In the genomic region with DNA sequence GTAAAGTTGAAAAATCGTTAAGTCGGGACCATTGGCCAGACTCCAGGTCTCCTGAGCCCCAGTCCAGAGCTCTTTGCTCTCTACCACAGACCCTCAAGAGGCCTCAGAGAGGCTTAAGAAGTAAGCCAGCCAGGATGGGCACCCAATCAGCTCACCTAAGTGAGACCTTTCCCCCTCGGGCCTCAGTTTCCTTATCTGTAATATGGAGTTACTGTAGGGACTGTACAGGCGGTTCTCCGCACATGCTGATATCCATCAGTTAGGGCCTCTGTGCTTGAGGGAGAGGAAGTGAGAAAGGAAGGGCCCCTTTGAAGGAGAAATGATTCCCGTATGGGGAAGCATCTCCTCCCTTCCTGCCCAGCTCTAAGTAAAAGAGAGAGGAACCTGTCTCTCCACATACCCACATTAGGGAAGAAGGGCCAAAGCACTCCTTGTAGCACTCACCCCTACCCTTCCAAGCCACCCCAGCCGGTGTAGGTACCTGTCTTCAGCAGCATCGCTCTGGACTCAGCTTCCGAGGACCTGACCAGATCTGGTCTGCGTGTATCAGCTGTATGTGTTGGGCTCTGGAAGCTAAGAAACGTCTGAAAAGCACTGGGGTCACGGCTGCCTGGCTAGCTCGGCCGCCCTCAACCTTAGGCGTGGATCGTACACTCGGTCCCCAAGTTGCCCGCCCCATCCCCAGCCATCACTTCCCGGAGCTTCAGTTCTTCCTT, we compare ENCODE assay signal across 9 cellular contexts. TPM values are rescaled to one million over a fixed set of nuclear protein-coding genes. Genes with fewer than 3 reads are reported as not detected.
A peak's percentile ranks its signal among the peaks of the same experiment; 100 is the strongest.
DNase-seq lines count a peak whose midpoint lies in the region; ATAC-seq and TF ChIP-seq lines count a peak whose summit lies in the region.
"Had no signal": no experiment of that assay in that cellular context is flagged by ENCODE, and none has a peak within 500 bp of the region (broad histone marks: within the 10 kb centered on the region; RNA-seq: fewer than 3 reads in every experiment).

No MANE protein-coding gene starts in this region.

- POLR2A ChIA-PET in CD4-positive, alpha-beta memory T cell (lab: Charles Lee; ENCODE audit: partially characterized antibody) = interaction anchor here (0.8 to 4.3 kb wide), 11 partner anchors 9 to 374 kb away, joined by 3 to 73 read pairs (median 3); partner anchors contain the start of genes NDUFA6, SMDT1 and WBP2NL
- POLR2A ChIA-PET in PC-3 (lab: Charles Lee; ENCODE audit: unreplicated experiment) = interaction anchor here (0.7 kb wide), 1 partner anchor 11 kb away, joined by 4 read pairs; no protein-coding TSS in a partner anchor

- peaks cover 18 to 56% (median 36%) of the 10 kb centered on the region in 4 donors for H3K4me1 Mint-ChIP-seq in CD4-positive, alpha-beta memory T cell
- peaks cover 23 to 30% of the 10 kb centered on the region in 2 donors for H3K4me1 Mint-ChIP-seq in effector memory CD8-positive, alpha-beta T cell (ENCODE audit: low read depth in 2 of 2)

- H3F3A ChIP-seq in PC-3 (ENCODE audit: low read length, unreplicated experiment) = no peaks in the 10 kb centered on the region

- H3K27ac ChIP-seq in CD4-positive, alpha-beta memory T cell (ENCODE audit: low read depth, low read length) = peak overlapping the region; percentile 74
- H3K27ac ChIP-seq in PC-3 (ENCODE audit: low read length) (peak overlapping the region; percentile 19; the same call in 1 of the 2 replicates), mucosa of rectum (ENCODE audit: low read depth in 2 of 2, low read length in 2 of 2) (peak overlapping the region; percentile 91 to 95)

- peaks cover 11% of the 10 kb centered on the region for H3K36me3 ChIP-seq in CD4-positive, alpha-beta memory T cell (ENCODE audit: insufficient read depth, low read length)
- H3K36me3 ChIP-seq in PC-3 (ENCODE audit: low read depth, low read length) (no peaks in the 10 kb centered on the region), mucosa of rectum (ENCODE audit: control insufficient read depth in 2 of 2, insufficient read depth in 2 of 2, low read length in 2 of 2) (peaks cover 21 to 25% of the 10 kb centered on the region in 2 donors)

- peak overlapping the region; percentile 75 for H2AFZ ChIP-seq in PC-3 (ENCODE audit: low read length)

- H3K9me2 ChIP-seq in PC-3 (replicated peaks; ENCODE audit: low read length) = no peaks in the 10 kb centered on the region

- peaks cover 33% of the 10 kb centered on the region for H3K4me1 ChIP-seq in CD4-positive, alpha-beta memory T cell (ENCODE audit: insufficient read depth, low read length)
- H3K4me1 ChIP-seq in PC-3 (ENCODE audit: insufficient read depth, low read length) = peaks cover 14% of the 10 kb centered on the region
- H3K4me1 ChIP-seq in mucosa of rectum (ENCODE audit: control insufficient read depth in 2 of 2, insufficient read depth in 2 of 2, low read length in 2 of 2) = peaks cover 25 to 26% of the 10 kb centered on the region in 2 donors

- DNase-seq in CD4-positive, alpha-beta memory T cell = no peak
- DNase-seq in PC-3 (no peak), AG08395 (ENCODE audit: low spot score) (no peak)
- DNase-seq in effector memory CD8-positive, alpha-beta T cell = no peak
- no peak for DNase-seq in stimulated activated CD4-positive, alpha-beta T cell treated with anti-CD3 and anti-CD28 coated beads, Interleukin-2, amount 100 ng/mL, for 48 hours

- H3K27ac Mint-ChIP-seq in CD4-positive, alpha-beta memory T cell = peak overlapping the region; percentile 87 to 95 (median 94)
- H3K27ac Mint-ChIP-seq in effector memory CD8-positive, alpha-beta T cell = peak overlapping the region; percentile 85 to 90

- no peaks in the 10 kb centered on the region for H3K27me3 ChIP-seq in CD4-positive, alpha-beta memory T cell (ENCODE audit: insufficient read depth, low read length)
- no peaks in the 10 kb centered on the region for H3K27me3 ChIP-seq in PC-3 (ENCODE audit: low read length)
- H3K27me3 ChIP-seq in mucosa of rectum (ENCODE audit: control insufficient read depth in 2 of 2, insufficient read depth in 2 of 2, low read length in 2 of 2) = no peaks in the 10 kb centered on the region

- TSS peak; percentile 85 for BruUV-seq in PC-3 (replicated peaks; lab: Mats Ljungman, UMichigan)

- H3K27me3 Mint-ChIP-seq in CD4-positive, alpha-beta memory T cell = no peaks in the 10 kb centered on the region
- no peaks in the 10 kb centered on the region for H3K27me3 Mint-ChIP-seq in effector memory CD8-positive, alpha-beta T cell

- CTCF ChIA-PET in CD4-positive, alpha-beta memory T cell (lab: Charles Lee; ENCODE audit: partially characterized antibody) = interaction anchor here (0.6 to 1.1 kb wide), 6 partner anchors 12 to 113 kb away, joined by 3 read pairs; partner anchors contain the start of gene NDUFA6
- CTCF ChIA-PET in PC-3 (lab: Charles Lee) = no interaction called here

- no peak for TF ChIP-seq CTCF in PC-3 (conservative IDR thresholded peaks at IDR 0.05; ENCODE audit: low read depth, low read length)

- H3K4me2 ChIP-seq in PC-3 (ENCODE audit: low read length) = peak overlapping the region; percentile 98

- H3K4me3 ChIP-seq in CD4-positive, alpha-beta memory T cell (ENCODE audit: low read length in 2 of 2) = peak overlapping the region; percentile 37 to 51
- H3K4me3 ChIP-seq in PC-3 (ENCODE audit: low read length) = peak overlapping the region; percentile 77
- H3K4me3 ChIP-seq in mucosa of rectum (ENCODE audit: low read length in 2 of 2) = peak overlapping the region; percentile 73 to 90

- H3K9me3 ChIP-seq in CD4-positive, alpha-beta memory T cell (ENCODE audit: control insufficient read depth in 1 of 2, low read length in 2 of 2) = no peaks in the 10 kb centered on the region
- H3K9me3 ChIP-seq in PC-3 (ENCODE audit: low read length) (no peaks in the 10 kb centered on the region), mucosa of rectum (ENCODE audit: control insufficient read depth in 2 of 2, low read length in 2 of 2) (no peaks in the 10 kb centered on the region)

- no peaks in the 10 kb centered on the region for H4K20me1 ChIP-seq in PC-3 (ENCODE audit: low read length)

- H3K79me2 ChIP-seq in PC-3 (ENCODE audit: low read length) = peaks cover 7% of the 10 kb centered on the region; the same call in 1 of the 2 replicates

- peak overlapping the region; percentile 70 for H3K9ac ChIP-seq in PC-3 (ENCODE audit: low read length)
- H3K9ac ChIP-seq in mucosa of rectum (ENCODE audit: low read depth in 1 of 2, low read length in 2 of 2) = peak overlapping the region; percentile 73 to 86

- no peaks in the 10 kb centered on the region for H3K9me3 Mint-ChIP-seq in CD4-positive, alpha-beta memory T cell
- H3K9me3 Mint-ChIP-seq in effector memory CD8-positive, alpha-beta T cell = no peaks in the 10 kb centered on the region

- ATAC-seq in GM21576 (IDR thresholded peaks at IDR 0.05; ENCODE audit: unreplicated experiment) (peak; percentile 4), PC-3 (peak; percentile 18), HG03469 (IDR thresholded peaks at IDR 0.05; ENCODE audit: unreplicated experiment) (no peak)
- ATAC-seq in effector memory CD8-positive, alpha-beta T cell (replicated peaks) = no peak

- intact Hi-C loops in CD4-positive, alpha-beta memory T cell (cut with micrococcal nuclease) = loop anchor here (1.0 to 10.0 kb wide), 5 partner anchors 9 to 545 kb away; partner anchors contain the start of genes POLDIP3, SEPTIN3, SMDT1 and SNU13
- intact Hi-C loops in PC-3 (cut with micrococcal nuclease) = loop anchor here (2.0 kb wide), 1 partner anchor 103 kb away; no protein-coding TSS in a partner anchor

- H3K36me3 Mint-ChIP-seq in CD4-positive, alpha-beta memory T cell = peaks cover 9 to 33% of the 10 kb centered on the region in 2 donors
- peaks cover 15% of the 10 kb centered on the region for H3K36me3 Mint-ChIP-seq in effector memory CD8-positive, alpha-beta T cell (ENCODE audit: insufficient read depth)

- peak overlapping the region; percentile 92 to 95 (median 92) for H3K4me3 Mint-ChIP-seq in CD4-positive, alpha-beta memory T cell
- H3K4me3 Mint-ChIP-seq in effector memory CD8-positive, alpha-beta T cell = peak overlapping the region; percentile 92 to 94

RNA-seq across cellular contexts. Expression of gene NAGA, which starts 0.7 kb away (rescaled TPM):
- total RNA-seq in CD4-positive, alpha-beta memory T cell = 10 to 100 TPM; 13.9 to 14.5 TPM
- polyA plus RNA-seq in CD4-positive, alpha-beta memory T cell = 10 to 100 TPM; 18.0 to 25.4 TPM
- total RNA-seq in PC-3 (2014; rRNA removed) = 25.1 and 27.2 TPM in 2 replicates

RNA-seq across cellular contexts. Expression of gene PHETA2, which starts 4.1 kb away (rescaled TPM):
- total RNA-seq in CD4-positive, alpha-beta memory T cell = 1 to 10 TPM; 1.7 to 1.9 TPM
- polyA plus RNA-seq in CD4-positive, alpha-beta memory T cell = 1 to 10 TPM in 1 of 2 donors, under 1 TPM in 1; 0.69 to 1.6 TPM
- total RNA-seq in PC-3 (2014; rRNA removed) = 0.04 TPM in 1 of 2 replicates, not detected in the other
- total RNA-seq: HT1080 had no signal

RNA-seq across cellular contexts. Expression of gene SMDT1, which starts 9.5 kb away (rescaled TPM):
- 100 to 1,000 TPM; 101 to 105 TPM for total RNA-seq in CD4-positive, alpha-beta memory T cell
- polyA plus RNA-seq in CD4-positive, alpha-beta memory T cell = 100 to 1,000 TPM; 172 to 279 TPM
- 17.5 and 18.3 TPM in 2 replicates for total RNA-seq in PC-3 (2014; rRNA removed)

RNA-seq across cellular contexts. Expression of gene NDUFA6, which starts 20.6 kb away (rescaled TPM):
- 10 to 100 TPM; 42.1 to 44.4 TPM for total RNA-seq in CD4-positive, alpha-beta memory T cell
- 100 to 1,000 TPM; 137 to 153 TPM for polyA plus RNA-seq in CD4-positive, alpha-beta memory T cell
- total RNA-seq in PC-3 (2014; rRNA removed) = 91.5 and 118 TPM in 2 replicates

Comparison
In these comparisons a context has a peak if more than half of its experiments do, and no peak if none do; other contexts are left out.
1. H3K27ac ChIP-seq: peak in every context shown above with its lines; median percentile 93 in mucosa of rectum; 74 in CD4-positive, alpha-beta memory T cell; 19 in PC-3.
2. ATAC-seq: peak in GM21576 (single experiment) and PC-3 (single experiment); none in effector memory CD8-positive, alpha-beta T cell (single experiment) and HG03469 (single experiment).
3. Peak in every context shown above with its lines, with median percentiles within 50 percentile points of each other: H3K4me3 ChIP-seq.